Comparison of ENCODE assay signal across 9 cellular contexts in the genomic region with DNA sequence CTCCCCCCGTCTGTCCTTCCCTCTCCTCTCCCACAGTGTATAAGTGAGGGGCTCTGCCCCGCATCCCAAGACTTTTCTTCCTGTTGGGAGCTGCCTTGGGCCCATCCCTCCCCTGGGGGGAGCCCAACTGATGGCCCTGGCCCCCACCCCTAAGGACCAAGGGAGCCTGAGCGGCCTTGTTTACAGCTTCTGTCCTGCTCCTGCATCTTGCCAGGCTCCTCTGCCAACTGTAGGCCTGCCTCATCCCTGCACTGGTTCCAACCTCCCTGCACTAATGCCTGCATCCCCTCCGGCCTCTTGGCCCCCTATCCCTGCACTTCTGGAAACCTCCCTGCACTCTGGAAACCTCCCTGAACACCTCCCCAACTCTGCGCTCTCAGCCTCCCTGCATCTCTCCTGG. TPM values are rescaled to one million over a fixed set of nuclear protein-coding genes. Genes with fewer than 3 reads are reported as not detected.
DNase-seq lines count a peak whose midpoint lies in the region; ATAC-seq and TF ChIP-seq lines count a peak whose summit lies in the region.
"Had no signal": no experiment of that assay in that cellular context is flagged by ENCODE, and none has a peak within 500 bp of the region (broad histone marks: within the 10 kb centered on the region; RNA-seq: fewer than 3 reads in every experiment).

No MANE protein-coding gene starts in this region.

- H3K27me3 ChIP-seq in A673 (replicated peaks; ENCODE audit: insufficient read depth, low read depth, low read length, poor library complexity) (no peaks in the 10 kb centered on the region), PC-3 (ENCODE audit: low read length) (no peaks in the 10 kb centered on the region), heart left ventricle (peaks cover 0 to 4% (median 0%) of the 10 kb centered on the region in 9 donors)

- no peak overlapping the region for H3K9ac ChIP-seq in PC-3 (ENCODE audit: low read length)

- CTCF ChIA-PET in A673 (lab: Charles Lee), result no interaction called here
- CTCF ChIA-PET in PC-3 (lab: Charles Lee), result no interaction called here

- peaks cover 34% of the 10 kb centered on the region for H3K79me2 ChIP-seq in PC-3 (ENCODE audit: low read length)

- no peaks in the 10 kb centered on the region for H4K20me1 ChIP-seq in PC-3 (ENCODE audit: low read length)

- peak overlapping the region; percentile 94 for H3K4me3 Mint-ChIP-seq in HFFc6
- H3K4me3 Mint-ChIP-seq in central memory CD8-positive, alpha-beta T cell, result peak overlapping the region; percentile 87
- peak overlapping the region; percentile 93 to 100 (median 96) for H3K4me3 Mint-ChIP-seq in naive thymus-derived CD8-positive, alpha-beta T cell

- peaks cover 88% of the 10 kb centered on the region for H3K4me1 Mint-ChIP-seq in HFFc6 (ENCODE audit: low read depth)
- H3K4me1 Mint-ChIP-seq in central memory CD8-positive, alpha-beta T cell, result peaks cover 72% of the 10 kb centered on the region
- H3K4me1 Mint-ChIP-seq in naive thymus-derived CD8-positive, alpha-beta T cell, result peaks cover 41 to 93% (median 72%) of the 10 kb centered on the region in 4 donors

- intact Hi-C loops in A673 (cut with micrococcal nuclease; ENCODE audit: unreplicated experiment), result loop anchor here (10.0 kb wide), 1 partner anchor 50 kb away; a partner anchor contains a TSS
- intact Hi-C loops in PC-3 (cut with micrococcal nuclease), result no loop called here
- intact Hi-C loops in heart left ventricle (cut with DNase I), result loop anchor here in 5 of 10 donors (5.0 to 10.0 kb wide), 5 partner anchors 33 to 190 kb away; a partner anchor contains a TSS

- H3K4me1 ChIP-seq in A673 (ENCODE audit: insufficient read depth, low read length, poor library complexity, severe bottlenecking) (peaks cover 48% of the 10 kb centered on the region), PC-3 (ENCODE audit: insufficient read depth, low read length) (peaks cover 43% of the 10 kb centered on the region), heart left ventricle (peaks cover 6 to 76% (median 55%) of the 10 kb centered on the region in 12 donors)

- peaks cover 5% of the 10 kb centered on the region for H3K27me3 Mint-ChIP-seq in HFFc6 (ENCODE audit: insufficient read depth)
- no peaks in the 10 kb centered on the region for H3K27me3 Mint-ChIP-seq in central memory CD8-positive, alpha-beta T cell
- peaks cover 0 to 1% (median 0%) of the 10 kb centered on the region in 5 donors for H3K27me3 Mint-ChIP-seq in naive thymus-derived CD8-positive, alpha-beta T cell

- no peaks in the 10 kb centered on the region for H3K9me2 ChIP-seq in PC-3 (replicated peaks; ENCODE audit: low read length)

- 80 to 91% (median 89%) methylated on average over 5 of the region's 5 CpGs for WGBS in heart left ventricle, 4 donors

- no peaks in the 10 kb centered on the region for H3K9me3 ChIP-seq in A673 (ENCODE audit: low read depth, low read length, poor library complexity, severe bottlenecking)
- H3K9me3 ChIP-seq in PC-3 (ENCODE audit: low read length), result no peaks in the 10 kb centered on the region
- H3K9me3 ChIP-seq in heart left ventricle, result no peaks in the 10 kb centered on the region

- H3K27ac Mint-ChIP-seq in HFFc6, result peak overlapping the region; percentile 96
- H3K27ac Mint-ChIP-seq in central memory CD8-positive, alpha-beta T cell (ENCODE audit: low read depth), result peak overlapping the region; percentile 86
- peak overlapping the region; percentile 82 to 100 (median 94) for H3K27ac Mint-ChIP-seq in naive thymus-derived CD8-positive, alpha-beta T cell

- POLR2A ChIA-PET in A673 (lab: Charles Lee; ENCODE audit: low non-redundant PET), result no interaction called here
- POLR2A ChIA-PET in naive thymus-derived CD8-positive, alpha-beta T cell (lab: Charles Lee), result interaction anchor here (1.1 to 9.6 kb wide), 6 partner anchors 5 to 28 kb away, joined by 3 to 204 read pairs (median 24); a partner anchor contains a TSS
- POLR2A ChIA-PET in PC-3 (lab: Charles Lee; ENCODE audit: unreplicated experiment), result no interaction called here

- no peak overlapping the region for H3K4me2 ChIP-seq in PC-3 (ENCODE audit: low read length)

- peaks cover 3% of the 10 kb centered on the region for H3F3A ChIP-seq in PC-3 (ENCODE audit: low read length, unreplicated experiment)

- no peak for ATAC-seq in central memory CD8-positive, alpha-beta T cell (replicated peaks; ENCODE audit: extremely low read depth, poor library complexity, severe bottlenecking)
- no peak for ATAC-seq in naive thymus-derived CD8-positive, alpha-beta T cell
- ATAC-seq in PC-3, result no peak
- ATAC-seq in HG03342 (IDR thresholded peaks at IDR 0.05; ENCODE audit: unreplicated experiment), result no peak
- ATAC-seq in heart left ventricle, result no peak

- no peak for TF ChIP-seq POLR2A in heart left ventricle (IDR thresholded peaks at IDR 0.05)

- H3K36me3 ChIP-seq in A673 (ENCODE audit: insufficient read depth, low read length, poor library complexity, severe bottlenecking) (peaks cover 25% of the 10 kb centered on the region), PC-3 (ENCODE audit: low read depth, low read length) (no peaks in the 10 kb centered on the region; the same call in none of the 2 replicates), heart left ventricle (peaks cover 0 to 28% (median 20%) of the 10 kb centered on the region in 9 donors)

- no TSS peak for BruUV-seq in A673 (replicated peaks; lab: Mats Ljungman, UMichigan)
- BruUV-seq in PC-3 (replicated peaks; lab: Mats Ljungman, UMichigan), result no TSS peak

- no peaks in the 10 kb centered on the region for H3K9me3 Mint-ChIP-seq in HFFc6
- no peaks in the 10 kb centered on the region for H3K9me3 Mint-ChIP-seq in central memory CD8-positive, alpha-beta T cell
- no peaks in the 10 kb centered on the region for H3K9me3 Mint-ChIP-seq in naive thymus-derived CD8-positive, alpha-beta T cell

- H3K4me3 ChIP-seq in A673 (ENCODE audit: low read depth, low read length, poor library complexity, severe bottlenecking) (peak overlapping the region; percentile 87), PC-3 (ENCODE audit: low read length) (no peak overlapping the region), heart left ventricle (peak overlapping the region in 4 of 12 donors; percentile 67 to 91 (median 74))

- peaks cover 22% of the 10 kb centered on the region for H3K36me3 Mint-ChIP-seq in HFFc6 (ENCODE audit: low read depth)
- H3K36me3 Mint-ChIP-seq in central memory CD8-positive, alpha-beta T cell (ENCODE audit: insufficient read depth), result peaks cover 30% of the 10 kb centered on the region
- peaks cover 0 to 24% (median 3%) of the 10 kb centered on the region in 3 donors for H3K36me3 Mint-ChIP-seq in naive thymus-derived CD8-positive, alpha-beta T cell

- no peak for DNase-seq in A673 (ENCODE audit: low spot score)
- no peak for DNase-seq in HFFc6
- no peak for DNase-seq in central memory CD8-positive, alpha-beta T cell (ENCODE audit: low spot score in 2 of 2)
- peak in 1 of 10 donors; percentile 52 for DNase-seq in naive thymus-derived CD8-positive, alpha-beta T cell
- DNase-seq in PC-3, result no peak
- DNase-seq in NCI-H2029 treated with DMSO at 0.1 percent for 48 hours (lab: John Stamatoyannopoulos, UW), result no peak
- DNase-seq in heart left ventricle, result no peak
- DNase-seq: NCI-H2227 treated with DMSO at 0.1 percent for 48 hours had no signal

- H3K27ac ChIP-seq in A673 (ENCODE audit: low read depth, low read length, poor library complexity, severe bottlenecking) (peak overlapping the region; percentile 92), PC-3 (ENCODE audit: low read length) (no peak overlapping the region), heart left ventricle (peak overlapping the region in 5 of 12 donors; percentile 90 to 97 (median 96))

- no peak for TF ChIP-seq CTCF in A673 (conservative IDR thresholded peaks at IDR 0.05; ENCODE audit: low read depth, low read length)
- TF ChIP-seq CTCF in HFFc6 (IDR thresholded peaks at IDR 0.05), result no peak
- no peak for TF ChIP-seq CTCF in PC-3 (conservative IDR thresholded peaks at IDR 0.05; ENCODE audit: low read depth, low read length)
- TF ChIP-seq CTCF in heart left ventricle (IDR thresholded peaks at IDR 0.05), result no peak

- H2AFZ ChIP-seq in PC-3 (ENCODE audit: low read length), result no peak overlapping the region

RNA-seq across cellular contexts. Expression of a gene that starts 1.4 kb away (rescaled TPM):
- total RNA-seq in A673 (2021) (47.4 and 50.0 TPM in 2 replicates), PC-3 (2014; rRNA removed) (53.8 and 76.7 TPM in 2 replicates), heart left ventricle (10 to 100 TPM; 10.8 to 23.9 (median 12.6) TPM)
- 10 to 100 TPM; 12.9 to 19.2 (median 17.7) TPM for total RNA-seq in HFFc6 (2021; fragmentation: NEBNext Ultra II Directional; extraction: Animal tissue kit (Norgen Biotek cat#: 25700))
- total RNA-seq in naive thymus-derived CD8-positive, alpha-beta T cell, result 10 to 100 TPM; 31.3 to 35.9 TPM
- polyA plus RNA-seq in naive thymus-derived CD8-positive, alpha-beta T cell, result 10 to 100 TPM; 51.4 to 57.5 (median 55.5) TPM
- 10 to 100 TPM; 29.2 to 32.9 TPM for polyA plus RNA-seq in heart left ventricle

RNA-seq across cellular contexts. Expression of a gene that starts 2.6 kb away (rescaled TPM):
- total RNA-seq in A673 (2021) (9.0 TPM in 2 replicates), PC-3 (2014; rRNA removed) (0.35 and 0.40 TPM in 2 replicates), heart left ventricle (1 to 10 TPM in 5 of 9 donors, under 1 TPM in 3, not detected in 1; 0.38 to 1.8 (median 1.3) TPM)
- total RNA-seq in HFFc6 (2021; fragmentation: NEBNext Ultra II Directional; extraction: Animal tissue kit (Norgen Biotek cat#: 25700)), result 1 to 10 TPM; 2.9 to 4.3 (median 3.6) TPM
- total RNA-seq in naive thymus-derived CD8-positive, alpha-beta T cell, result 1 to 10 TPM; 1.5 to 1.6 TPM
- polyA plus RNA-seq in naive thymus-derived CD8-positive, alpha-beta T cell, result under 1 TPM in 2 of 3 donors, not detected in 1; 0.14 to 0.21 TPM
- 1 to 10 TPM in 1 of 2 donors, under 1 TPM in 1; 0.24 to 3.2 TPM for polyA plus RNA-seq in heart left ventricle

RNA-seq across cellular contexts. Expression of a gene that starts 5.7 kb away (rescaled TPM):
- total RNA-seq in A673 (2021) (5.6 and 7.1 TPM in 2 replicates), PC-3 (2014; rRNA removed) (27.3 and 36.1 TPM in 2 replicates), heart left ventricle (100 to 1,000 TPM in 1 of 9 donors, 10 to 100 TPM in 8; 33.1 to 140 (median 44.6) TPM)
- 100 to 1,000 TPM; 234 to 296 (median 268) TPM for total RNA-seq in HFFc6 (2021; fragmentation: NEBNext Ultra II Directional; extraction: Animal tissue kit (Norgen Biotek cat#: 25700))
- 100 to 1,000 TPM; 123 to 132 TPM for total RNA-seq in naive thymus-derived CD8-positive, alpha-beta T cell
- 100 to 1,000 TPM; 120 to 160 (median 134) TPM for polyA plus RNA-seq in naive thymus-derived CD8-positive, alpha-beta T cell
- 10 to 100 TPM; 32.9 to 50.6 TPM for polyA plus RNA-seq in heart left ventricle

RNA-seq across cellular contexts. Expression of a gene that starts 8.3 kb away (rescaled TPM):
- total RNA-seq in A673 (2021), result 457 and 516 TPM in 2 replicates
- total RNA-seq in HFFc6 (2021; fragmentation: NEBNext Ultra II Directional; extraction: Animal tissue kit (Norgen Biotek cat#: 25700)), result 100 to 1,000 TPM; 148 to 178 (median 165) TPM
- total RNA-seq in naive thymus-derived CD8-positive, alpha-beta T cell, result 100 to 1,000 TPM; 278 to 282 TPM
- 10 to 100 TPM; 50.3 to 74.6 (median 58.8) TPM for polyA plus RNA-seq in naive thymus-derived CD8-positive, alpha-beta T cell
- total RNA-seq in PC-3 (2014; rRNA removed), result 279 and 358 TPM in 2 replicates
- total RNA-seq in heart left ventricle, result 100 to 1,000 TPM in 2 of 9 donors, 10 to 100 TPM in 7; 58.9 to 137 (median 74.0) TPM
- polyA plus RNA-seq in heart left ventricle, result 100 to 1,000 TPM in 1 of 2 donors, 10 to 100 TPM in 1; 63.2 to 188 TPM

RNA-seq across cellular contexts. Expression of a gene that starts 24.0 kb away (rescaled TPM):
- total RNA-seq in A673 (2021) (171 and 186 TPM in 2 replicates), PC-3 (2014; rRNA removed) (87.6 and 93.1 TPM in 2 replicates), heart left ventricle (10 to 100 TPM; 16.8 to 40.8 (median 32.2) TPM)
- 10 to 100 TPM; 26.4 to 50.3 (median 48.9) TPM for total RNA-seq in HFFc6 (2021; fragmentation: NEBNext Ultra II Directional; extraction: Animal tissue kit (Norgen Biotek cat#: 25700))
- total RNA-seq in naive thymus-derived CD8-positive, alpha-beta T cell, result 10 to 100 TPM; 79.6 to 84.6 TPM
- polyA plus RNA-seq in naive thymus-derived CD8-positive, alpha-beta T cell, result 10 to 100 TPM; 36.9 to 45.4 (median 39.6) TPM
- polyA plus RNA-seq in heart left ventricle, result 10 to 100 TPM; 12.2 to 91.2 TPM
